1 cellular context compared by ENCODE assay signal in genomic region chrX:18966624-18967023, GRCh38.
TF ChIP-seq lines count a peak whose summit lies in the region.

No MANE protein-coding gene starts in this region.

TF ChIP-seq in GM23338, 12 proteins besides CTCF, POLR2A, EP300 and RAD21 (continued from another document):
- TF ChIP-seq ZNF462 (CRISPR knock-in tag; IDR thresholded peaks at IDR 0.05) (no peak), ETS1 (IDR thresholded peaks at IDR 0.05) (no peak), REST (IDR thresholded peaks at IDR 0.05; ENCODE audit: unreplicated experiment) (no peak), NANOG (IDR thresholded peaks at IDR 0.05; ENCODE audit: borderline replicate concordance) (no peak)
